In the genomic region with DNA sequence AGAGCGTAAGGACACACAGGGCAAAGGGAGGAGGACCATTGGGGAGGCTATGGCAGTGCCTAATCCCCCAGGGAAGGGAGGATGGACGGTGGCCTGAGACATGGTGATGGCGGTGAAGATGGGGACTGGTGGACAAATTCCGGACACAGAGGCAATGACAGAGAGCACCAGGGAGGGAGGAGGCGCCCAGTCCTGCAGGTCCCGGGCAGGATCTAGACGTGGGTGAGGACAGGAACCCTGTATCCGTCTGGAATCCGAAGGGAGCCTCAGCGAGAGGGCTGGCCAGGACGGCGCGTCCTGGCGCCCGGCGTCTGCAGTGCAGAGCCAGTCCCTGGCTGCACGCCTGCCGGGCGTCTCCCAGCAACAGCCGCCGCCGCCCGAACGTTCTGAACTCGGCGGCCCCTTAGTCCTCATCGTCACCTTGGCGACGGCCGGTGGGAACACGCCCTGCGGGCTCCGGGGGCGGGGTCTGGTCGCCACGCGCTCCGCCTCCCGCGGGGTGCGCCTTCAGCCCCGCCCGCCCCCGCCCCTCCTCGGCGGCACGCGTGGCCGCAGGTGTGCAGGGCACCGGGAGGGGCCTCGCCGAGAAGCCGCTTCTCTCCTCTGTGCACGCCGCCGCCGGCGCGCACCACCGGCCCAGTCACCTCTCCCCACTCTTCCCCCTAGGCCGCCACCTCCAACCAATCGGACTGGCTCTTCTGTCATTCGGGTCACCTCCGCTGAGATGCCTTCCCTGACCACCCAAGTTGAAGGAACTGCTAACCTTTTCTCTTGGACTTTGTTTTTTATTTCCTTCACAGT, we compare ENCODE assay signal across 8 cellular contexts. TPM values are rescaled to one million over a fixed set of nuclear protein-coding genes. Genes with fewer than 3 reads are reported as not detected.
DNase-seq lines count a peak whose midpoint lies in the region; ATAC-seq and TF ChIP-seq lines count a peak whose summit lies in the region.

No MANE protein-coding gene starts in this region.

- H3K9me3 ChIP-seq in heart right ventricle (no peaks in the 10 kb centered on the region), transverse colon (no peaks in the 10 kb centered on the region)

- peaks cover 0 to 27% (median 0%) of the 10 kb centered on the region in 9 donors for H3K36me3 ChIP-seq in heart right ventricle
- no peaks in the 10 kb centered on the region for H3K36me3 ChIP-seq in transverse colon

- H3K4me1 ChIP-seq in heart right ventricle = peaks cover 17 to 81% (median 59%) of the 10 kb centered on the region in 9 donors
- H3K4me1 ChIP-seq in transverse colon = peaks cover 20 to 43% (median 30%) of the 10 kb centered on the region in 4 donors

- TF ChIP-seq CTCF in heart right ventricle (IDR thresholded peaks at IDR 0.05) (peak in 6 of 9 donors; percentile 24 to 51 (median 46)), transverse colon (IDR thresholded peaks at IDR 0.05) (peak; percentile 27 to 60 (median 29))

- H3K4me3 ChIP-seq in heart right ventricle (peak overlapping the region in 9 of 10 donors; percentile 2 to 50 (median 40)), transverse colon (peak overlapping the region in 3 of 4 donors; percentile 24 to 42 (median 31))

- 3 to 4% methylated on average over 41 to 64 of the region's 64 CpGs for WGBS in heart right ventricle, 2 donors
- 4 to 5% methylated on average over 9 to 50 of the region's 64 CpGs for WGBS in transverse colon (ENCODE audit: low coverage in 1 of 2), 2 donors

- in situ Hi-C loops in transverse colon (cut with MboI; ENCODE audit: low pct_ligation_motif_present in 1 of 4, low pct_unique_long_range_greater_than_20kb in 1 of 4, low sequenced_read_pairs in 3 of 4) = loop anchor here in 3 of 4 donors (25.0 kb wide), 2 partner anchors 107 to 207 kb away; a partner anchor contains a TSS

- peak; percentile 72 for TF ChIP-seq EP300 in transverse colon (IDR thresholded peaks at IDR 0.05; ENCODE audit: low read depth)

- intact Hi-C loops in heart right ventricle (cut with DNase I) = loop anchor here in 9 of 10 donors (2.0 to 10.0 kb wide), 6 partner anchors 38 to 76 kb away; a partner anchor contains a TSS
- intact Hi-C loops in transverse colon (cut with DNase I; ENCODE audit: low total_unique reads) = loop anchor here (5.0 kb wide), 1 partner anchor 38 kb away; no protein-coding TSS in a partner anchor

- DNase-seq in GM03348 (ENCODE audit: low spot score) = peak; percentile 92
- peak; percentile 75 for DNase-seq in NCI-H1092 (lab: John Stamatoyannopoulos, UW)
- peak; percentile 84 to 85 for DNase-seq in SW 1271 (lab: John Stamatoyannopoulos, UW)
- DNase-seq in activated naive CD8-positive, alpha-beta T cell treated with anti-CD3 and anti-CD28 coated beads, Interleukin-2, amount 50 U/mL, for 16 hours (ENCODE audit: low read depth, low spot score) = peak; percentile 62
- peak; percentile 91 to 93 for DNase-seq in heart right ventricle
- peak; percentile 45 for DNase-seq in pons (ENCODE audit: low spot score)
- peak; percentile 97 for DNase-seq in transverse colon

- ATAC-seq in HG02571 (IDR thresholded peaks at IDR 0.05; ENCODE audit: unreplicated experiment) (peak; percentile 94), heart right ventricle (peak; percentile 75 to 89 (median 82))

- H3K27ac ChIP-seq in heart right ventricle = peak overlapping the region; percentile 78 to 97 (median 92)
- peak overlapping the region; percentile 79 to 94 (median 80) for H3K27ac ChIP-seq in transverse colon

- no peaks in the 10 kb centered on the region for H3K27me3 ChIP-seq in heart right ventricle
- H3K27me3 ChIP-seq in transverse colon = no peaks in the 10 kb centered on the region

- TF ChIP-seq POLR2A in transverse colon (IDR thresholded peaks at IDR 0.05) = peak; percentile 50

RNA-seq across cellular contexts. Expression of a gene that starts 11.6 kb away (rescaled TPM):
- total RNA-seq in heart right ventricle (1,000 to 10,000 TPM in 2 of 10 donors, 100 to 1,000 TPM in 8; 277 to 1,691 (median 608) TPM), transverse colon (1 to 10 TPM in 1 of 4 donors, under 1 TPM in 1, not detected in 2; 0.40 to 6.0 TPM)
- 100 to 1,000 TPM; 404 to 586 TPM for polyA plus RNA-seq in heart right ventricle

RNA-seq across cellular contexts. Expression of a gene that starts 27.4 kb away (rescaled TPM):
- total RNA-seq in heart right ventricle (10 to 100 TPM in 9 of 10 donors, 1 to 10 TPM in 1; 7.4 to 46.3 (median 17.7) TPM), transverse colon (100 to 1,000 TPM in 1 of 4 donors, 10 to 100 TPM in 3; 10.9 to 112 (median 38.4) TPM)
- 10 to 100 TPM; 14.1 to 28.1 TPM for polyA plus RNA-seq in heart right ventricle

Comparison
In these comparisons a context has a peak if more than half of its experiments do, and no peak if none do; other contexts are left out.
1. Peak in every context shown above with its lines: DNase-seq, ATAC-seq, H3K4me3 ChIP-seq and H3K27ac ChIP-seq.
2. DNase-seq: peak in every context shown above with its lines; median percentile 97 in transverse colon; 92 in GM03348; 92 in heart right ventricle; 84 in SW 1271; 75 in NCI-H1092; 62 in activated naive CD8-positive, alpha-beta T cell treated with anti-CD3 and anti-CD28 coated beads, Interleukin-2, amount 50 U/mL, for 16 hours; 45 in pons.
3. RNA of a gene that starts 11.6 kb away (total RNA-seq): 277 to 1,691 TPM in heart right ventricle; 0.40 to 6.0 TPM in transverse colon; every median in the first group is over 10 times any median in the second.